ENCODE assay signal across 25 cellular contexts in the genomic region with DNA sequence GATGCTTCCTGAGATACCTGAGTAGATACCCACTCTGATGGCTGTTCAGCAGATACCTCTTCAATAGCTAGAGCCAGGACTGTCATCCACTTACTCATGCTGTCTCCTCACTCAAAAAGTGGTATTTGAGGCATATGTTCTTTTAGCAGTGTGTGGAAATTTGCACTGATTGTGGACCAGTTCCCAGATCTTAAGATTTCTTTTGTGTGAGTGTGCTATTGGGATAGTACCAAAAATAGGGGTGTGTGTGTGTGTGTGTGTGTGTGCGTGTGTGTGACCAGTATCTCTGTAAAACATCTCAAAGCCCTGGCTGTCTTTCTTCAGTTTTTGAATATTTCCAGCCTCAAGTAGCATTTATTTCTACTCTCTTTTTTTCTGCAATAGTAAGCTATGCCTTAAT.
"Had no signal": no experiment of that assay in that cellular context is flagged by ENCODE, and none has a peak within 500 bp of the region (broad histone marks: within the 10 kb centered on the region; RNA-seq: fewer than 3 reads in every experiment).

No MANE protein-coding gene starts in this region.

- ATAC-seq: activated T-cell treated with anti-CD3 and anti-CD28 coated beads, Interleukin-2, amount 50 U/mL, for 72 hours; body of pancreas; T-cell had no signal

- H3K9me3 ChIP-seq: body of pancreas had no signal

- H3K4me3 ChIP-seq: body of pancreas, SK-N-MC had no signal

- DNase-seq: activated CD4-positive, alpha-beta memory T cell treated with anti-CD3 and anti-CD28 coated beads for 36 hours; activated CD4-positive, alpha-beta T cell treated with anti-CD3 and anti-CD28 coated beads, Interleukin-2, amount 10 ng/mL, durations not matched to agents 7 days and 5 days; activated CD4-positive, CD25-positive, alpha-beta regulatory T cell; activated CD8-positive, alpha-beta memory T cell treated with anti-CD3 and anti-CD28 coated beads, Interleukin-2, amount 50 U/mL, for 4 hours; activated gamma-delta T cell treated with Interleukin-2 at 50 U/mL for 16 hours; activated naive CD4-positive, alpha-beta T cell treated with anti-CD3 and anti-CD28 coated beads, Interleukin-2, amount 10 ng/mL, durations not matched to agents 7 days and 5 days; activated naive CD8-positive, alpha-beta T cell treated with anti-CD3 and anti-CD28 coated beads for 36 hours; activated T-cell treated with anti-CD3 and anti-CD28 coated beads, Interleukin-2, amount 50 U/mL, for 72 hours; body of pancreas; central memory CD4-positive, alpha-beta T cell; KG1; MV-4-11; NCI-H1092 treated with DMSO at 0.1 percent for 48 hours; NCI-H1417 treated with DMSO at 0.1 percent for 48 hours; NCI-H1694 treated with DMSO at 0.1 percent for 48 hours; NCI-H2029 treated with DMSO at 0.1 percent for 48 hours; NCI-H345; NCI-H510A; NCI-H526 treated with DMSO at 0.1 percent for 48 hours; NCI-H82; T-cell; T-helper 2 cell; T1000 had no signal

- H3K4me1 ChIP-seq: body of pancreas had no signal

- H3K27me3 ChIP-seq: body of pancreas had no signal

- H3K27ac ChIP-seq: body of pancreas, SK-N-MC, VCaP had no signal
